Comparison of ENCODE assay signal across 21 cellular contexts in the genomic region with DNA sequence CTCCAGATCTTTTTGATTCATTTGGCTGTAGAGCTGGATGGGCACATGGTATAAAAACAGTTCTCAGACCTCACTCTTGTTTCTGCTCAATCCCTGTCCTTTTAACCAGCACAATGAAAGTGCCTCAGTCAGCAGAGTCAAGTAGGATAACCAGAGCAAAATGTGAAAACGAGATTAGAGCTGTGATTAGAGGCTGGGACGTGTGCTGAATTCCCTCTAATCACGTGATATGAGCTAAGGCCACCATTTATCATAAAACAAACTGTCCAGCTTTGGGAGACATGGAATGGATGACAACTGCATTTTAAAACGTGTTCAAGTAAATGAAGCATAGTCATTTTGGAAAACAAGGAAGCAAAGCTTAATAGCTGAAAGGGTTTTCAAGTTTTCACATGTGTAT. TPM values are rescaled to one million over a fixed set of nuclear protein-coding genes. Genes with fewer than 3 reads are reported as not detected.
"Had no signal": no experiment of that assay in that cellular context is flagged by ENCODE, and none has a peak within 500 bp of the region (broad histone marks: within the 10 kb centered on the region; RNA-seq: fewer than 3 reads in every experiment).

No MANE protein-coding gene starts in this region.

- DNase-seq: activated B cell treated with CpG ODN at 0.5 μM for 24 hours; activated CD4-positive, alpha-beta T cell treated with anti-CD3 and anti-CD28 coated beads for 48 hours; activated CD8-positive, alpha-beta memory T cell treated with anti-CD3 and anti-CD28 coated beads, Interleukin-2, amount 50 U/mL, for 48 hours; activated CD8-positive, alpha-beta T cell treated with anti-CD3 and anti-CD28 coated beads for 36 hours; activated naive CD8-positive, alpha-beta T cell treated with anti-CD3 and anti-CD28 coated beads, Interleukin-2, amount 10 ng/mL, durations not matched to agents 7 days and 5 days; cortex of kidney; effector CD4-positive, alpha-beta T cell; esophagus squamous epithelium; hippocampal formation; left ventricle myocardium superior; mucosa of descending colon; naive thymus-derived CD4-positive, alpha-beta T cell; stimulated activated CD4-positive, alpha-beta T cell treated with anti-CD3 and anti-CD28 coated beads, Interleukin-15, amount 100 ng/mL, for 24 hours; stimulated activated CD4-positive, alpha-beta T cell treated with anti-CD3 and anti-CD28 coated beads, Interleukin-4, amount 100 ng/mL, for 24 hours; stimulated activated naive CD4-positive, alpha-beta T cell; uterus had no signal

- H3K4me1 ChIP-seq: uterus had no signal

- H3K4me3 ChIP-seq: esophagus squamous epithelium, mucosa of descending colon, right atrium auricular region, skin epidermis, tibial nerve, uterus had no signal

- H3K27ac ChIP-seq: right atrium auricular region, skin epidermis, tibial nerve, uterus had no signal

- H3K9me3 ChIP-seq: esophagus squamous epithelium, mucosa of descending colon, right atrium auricular region, tibial nerve, uterus had no signal

- ATAC-seq: activated CD8-positive, alpha-beta T cell treated with anti-CD3 and anti-CD28 coated beads for 36 hours; left ventricle myocardium superior; mucosa of descending colon; naive thymus-derived CD4-positive, alpha-beta T cell had no signal

- H3K27me3 ChIP-seq: right atrium auricular region had no signal

- H3K36me3 ChIP-seq: esophagus squamous epithelium, right atrium auricular region, tibial nerve, uterus had no signal

RNA-seq across cellular contexts. Expression of a gene that starts 54.1 kb away (rescaled TPM):
- total RNA-seq: activated T-helper 1 cell treated with anti-CD3 and anti-CD28 coated beads, Interleukin-12 subunit alpha, Interleukin-12 subunit beta, Interleukin-2, Interleukin-4 antibody, amounts not matched to agents 30 ng/mL and 10 ng/mL and 1 ng/mL, durations not matched to agents 14 hours and 24 hours and 36 hours; mucosa of descending colon; subcutaneous adipose tissue had no signal
